18 cellular contexts compared by ENCODE assay signal in genomic region chr9:113475992-113476391, GRCh38.
"Had no signal": no experiment of that assay in that cellular context is flagged by ENCODE, and none has a peak within 500 bp of the region (broad histone marks: within the 10 kb centered on the region; RNA-seq: fewer than 3 reads in every experiment).

No MANE protein-coding gene starts in this region.

- H3K4me1 Mint-ChIP-seq: memory B cell had no signal

- H3K27ac ChIP-seq: epithelial cell of prostate, esophagus muscularis mucosa, gastrocnemius medialis, left ventricle myocardium inferior, lower lobe of right lung, psoas muscle, thyroid gland, upper lobe of left lung, uterus had no signal

- H3K4me3 Mint-ChIP-seq: memory B cell; natural killer cell treated with Interleukin-12 subunit alpha and Interleukin-12 subunit beta and Interleukin-15 and Interleukin-18, amount 100 ng/mL, for 72 hours had no signal

- H3K4me1 ChIP-seq: lower lobe of right lung, upper lobe of left lung, uterus had no signal

- H3K9me3 Mint-ChIP-seq: memory B cell; natural killer cell treated with Interleukin-12 subunit alpha and Interleukin-12 subunit beta and Interleukin-15 and Interleukin-18, amount 100 ng/mL, for 72 hours had no signal

- H3K27ac Mint-ChIP-seq: memory B cell had no signal

- H3K9me3 ChIP-seq: esophagus muscularis mucosa, gastrocnemius medialis, heart right ventricle, left ventricle myocardium inferior, lower lobe of right lung, psoas muscle, thyroid gland, upper lobe of left lung, uterus had no signal

- H3K27me3 Mint-ChIP-seq: natural killer cell treated with Interleukin-12 subunit alpha and Interleukin-12 subunit beta and Interleukin-15 and Interleukin-18, amount 100 ng/mL, for 72 hours had no signal

- H3K36me3 Mint-ChIP-seq: natural killer cell treated with Interleukin-12 subunit alpha and Interleukin-12 subunit beta and Interleukin-15 and Interleukin-18, amount 100 ng/mL, for 72 hours had no signal

- H3K27me3 ChIP-seq: esophagus muscularis mucosa, gastrocnemius medialis, heart right ventricle, thyroid gland, upper lobe of left lung, uterus had no signal

- H3K36me3 ChIP-seq: esophagus muscularis mucosa, gastrocnemius medialis, heart right ventricle, left ventricle myocardium inferior, lower lobe of right lung, thyroid gland, upper lobe of left lung, uterus had no signal

- DNase-seq: effector memory CD4-positive, alpha-beta T cell; heart right ventricle; left ventricle myocardium inferior; lower lobe of right lung; midbrain; psoas muscle; retina; small intestine; stimulated activated CD4-positive, alpha-beta T cell treated with anti-CD3 and anti-CD28 coated beads, Interleukin-12 subunit alpha, Interleukin-12 subunit beta, amount 100 ng/mL, for 4 hours; stimulated activated naive CD4-positive, alpha-beta T cell treated with Interleukin-2 at 50 U/mL for 16 hours; thyroid gland; uterus had no signal

- ATAC-seq: gastrocnemius medialis, lower lobe of right lung had no signal

- H3K4me3 ChIP-seq: esophagus muscularis mucosa, gastrocnemius medialis, heart right ventricle, left ventricle myocardium inferior, lower lobe of right lung, psoas muscle, thyroid gland, upper lobe of left lung, uterus had no signal
